In genomic region chr4:17115546-17115945, GRCh38 we compare ENCODE assay signal across 31 cellular contexts.
"Had no signal": no experiment of that assay in that cellular context is flagged by ENCODE, and none has a peak within 500 bp of the region (broad histone marks: within the 10 kb centered on the region; RNA-seq: fewer than 3 reads in every experiment).

No MANE protein-coding gene starts in this region.

- ATAC-seq: esophagus mucosa; foreskin keratinocyte; heart left ventricle; left ventricle myocardium superior; pancreas; sciatic nerve; stimulated activated naive B cell treated with anti-CD40 and anti-IgM and Interleukin-4, amounts not matched to agents 10 μg/mL and 1 μg/mL and 100 μg/mL, for 72 hours had no signal

- H3K36me3 Mint-ChIP-seq: activated CD4-positive, alpha-beta memory T cell treated with anti-CD3 and anti-CD28 coated beads for 36 hours; activated naive CD4-positive, alpha-beta T cell treated with anti-CD3 and anti-CD28 coated beads, Interleukin-2, amount 10 ng/mL, durations not matched to agents 7 days and 5 days; activated naive CD8-positive, alpha-beta T cell treated with anti-CD3 and anti-CD28 coated beads, Interleukin-2, amount 10 ng/mL, durations not matched to agents 7 days and 5 days; brain; mesothelial cell of epicardium; naive B cell; stimulated activated naive B cell treated with anti-CD40 and anti-IgM and Interleukin-4, amounts not matched to agents 10 μg/mL and 1 μg/mL and 100 μg/mL, for 72 hours had no signal

- H3K27ac ChIP-seq: ascending aorta, foreskin keratinocyte, heart left ventricle, pancreas, prostate gland, skin epidermis, stomach, thyroid gland, WERI-Rb-1 had no signal

- DNase-seq: activated CD4-positive, alpha-beta memory T cell treated with anti-CD3 and anti-CD28 coated beads for 36 hours; activated CD4-positive, alpha-beta T cell treated with anti-CD3 and anti-CD28 coated beads, Interleukin-2, amount 10 ng/mL, durations not matched to agents 24 days and 14 days; activated CD4-positive, CD25-positive, alpha-beta regulatory T cell treated with anti-CD3 and anti-CD28 coated beads, Interleukin-2, amount 50 U/mL, for 72 hours; activated CD8-positive, alpha-beta memory T cell treated with anti-CD3 and anti-CD28 coated beads, Interleukin-2, amount 50 U/mL, for 4 hours; activated gamma-delta T cell; activated naive CD4-positive, alpha-beta T cell treated with anti-CD3 and anti-CD28 coated beads, Interleukin-2, amount 10 ng/mL, durations not matched to agents 7 days and 5 days; activated naive CD8-positive, alpha-beta T cell treated with anti-CD3 and anti-CD28 coated beads, Interleukin-2, amount 10 ng/mL, durations not matched to agents 7 days and 5 days; activated T-cell treated with anti-CD3 and anti-CD28 coated beads, Interleukin-2, amount 50 U/mL, for 1 hour; foreskin keratinocyte; heart left ventricle; hypothalamus; islet precursor cell; left ventricle myocardium superior; naive B cell; nephron progenitor cell; pancreas; retina; stimulated activated CD4-positive, alpha-beta T cell treated with anti-CD3 and anti-CD28 coated beads, Interleukin-1b, Interleukin-23, amount 100 ng/mL, for 48 hours; stimulated activated CD4-positive, alpha-beta T cell treated with anti-CD3 and anti-CD28 coated beads, Interleukin-4, amount 100 ng/mL, for 4 hours; stimulated activated naive B cell treated with anti-CD40 and anti-IgM and Interleukin-4, amounts not matched to agents 10 μg/mL and 1 μg/mL and 100 μg/mL, for 72 hours; stomach; thyroid gland; WERI-Rb-1 had no signal

- H3K9me3 ChIP-seq: pancreas, prostate gland, thyroid gland had no signal

- H3K4me1 Mint-ChIP-seq: activated naive CD4-positive, alpha-beta T cell treated with anti-CD3 and anti-CD28 coated beads, Interleukin-2, amount 10 ng/mL, durations not matched to agents 7 days and 5 days; activated naive CD8-positive, alpha-beta T cell treated with anti-CD3 and anti-CD28 coated beads, Interleukin-2, amount 10 ng/mL, durations not matched to agents 7 days and 5 days; mesothelial cell of epicardium; naive B cell; stimulated activated naive B cell treated with anti-CD40 and anti-IgM and Interleukin-4, amounts not matched to agents 10 μg/mL and 1 μg/mL and 100 μg/mL, for 72 hours had no signal

- H3K27ac Mint-ChIP-seq: activated CD4-positive, alpha-beta memory T cell treated with anti-CD3 and anti-CD28 coated beads for 36 hours; activated CD4-positive, alpha-beta T cell treated with anti-CD3 and anti-CD28 coated beads, Interleukin-2, amount 10 ng/mL, durations not matched to agents 24 days and 14 days; activated naive CD4-positive, alpha-beta T cell treated with anti-CD3 and anti-CD28 coated beads, Interleukin-2, amount 10 ng/mL, durations not matched to agents 7 days and 5 days; activated naive CD8-positive, alpha-beta T cell treated with anti-CD3 and anti-CD28 coated beads, Interleukin-2, amount 10 ng/mL, durations not matched to agents 7 days and 5 days; activated T-helper 1 cell treated with anti-CD3 and anti-CD28 coated beads, Interleukin-12 subunit alpha, Interleukin-12 subunit beta, Interleukin-2, Interleukin-4 antibody, amounts not matched to agents 30 ng/mL and 10 ng/mL and 1 ng/mL, durations not matched to agents 14 hours and 24 hours and 36 hours; brain; mesothelial cell of epicardium; naive B cell; nephron progenitor cell; stimulated activated naive B cell treated with anti-CD40 and anti-IgM and Interleukin-4, amounts not matched to agents 10 μg/mL and 1 μg/mL and 100 μg/mL, for 72 hours had no signal

- H3K27me3 Mint-ChIP-seq: brain; stimulated activated naive B cell treated with anti-CD40 and anti-IgM and Interleukin-4, amounts not matched to agents 10 μg/mL and 1 μg/mL and 100 μg/mL, for 72 hours had no signal

- H3K4me3 ChIP-seq: ascending aorta, heart left ventricle, pancreas, prostate gland, skin epidermis, stomach, thyroid gland had no signal

- H3K27me3 ChIP-seq: ascending aorta, foreskin keratinocyte, heart left ventricle, pancreas, stomach, thyroid gland had no signal

- H3K4me1 ChIP-seq: ascending aorta, foreskin keratinocyte, pancreas, prostate gland, stomach had no signal

- H3K36me3 ChIP-seq: ascending aorta, heart left ventricle, pancreas, prostate gland, stomach, thyroid gland, WERI-Rb-1 had no signal

- H3K4me3 Mint-ChIP-seq: activated CD4-positive, alpha-beta memory T cell treated with anti-CD3 and anti-CD28 coated beads for 36 hours; activated CD4-positive, alpha-beta T cell treated with anti-CD3 and anti-CD28 coated beads, Interleukin-2, amount 10 ng/mL, durations not matched to agents 24 days and 14 days; activated naive CD4-positive, alpha-beta T cell treated with anti-CD3 and anti-CD28 coated beads, Interleukin-2, amount 10 ng/mL, durations not matched to agents 7 days and 5 days; activated naive CD8-positive, alpha-beta T cell treated with anti-CD3 and anti-CD28 coated beads, Interleukin-2, amount 10 ng/mL, durations not matched to agents 7 days and 5 days; activated T-helper 1 cell treated with anti-CD3 and anti-CD28 coated beads, Interleukin-12 subunit alpha, Interleukin-12 subunit beta, Interleukin-2, Interleukin-4 antibody, amounts not matched to agents 30 ng/mL and 10 ng/mL and 1 ng/mL, durations not matched to agents 14 hours and 24 hours and 36 hours; brain; mesothelial cell of epicardium; naive B cell; nephron progenitor cell; stimulated activated naive B cell treated with anti-CD40 and anti-IgM and Interleukin-4, amounts not matched to agents 10 μg/mL and 1 μg/mL and 100 μg/mL, for 72 hours had no signal

- H3K9me3 Mint-ChIP-seq: activated CD4-positive, alpha-beta memory T cell treated with anti-CD3 and anti-CD28 coated beads for 36 hours; activated CD4-positive, alpha-beta T cell treated with anti-CD3 and anti-CD28 coated beads, Interleukin-2, amount 10 ng/mL, durations not matched to agents 24 days and 14 days; activated naive CD4-positive, alpha-beta T cell treated with anti-CD3 and anti-CD28 coated beads, Interleukin-2, amount 10 ng/mL, durations not matched to agents 7 days and 5 days; activated naive CD8-positive, alpha-beta T cell treated with anti-CD3 and anti-CD28 coated beads, Interleukin-2, amount 10 ng/mL, durations not matched to agents 7 days and 5 days; activated T-helper 1 cell treated with anti-CD3 and anti-CD28 coated beads, Interleukin-12 subunit alpha, Interleukin-12 subunit beta, Interleukin-2, Interleukin-4 antibody, amounts not matched to agents 30 ng/mL and 10 ng/mL and 1 ng/mL, durations not matched to agents 14 hours and 24 hours and 36 hours had no signal
